In genomic region chr4:84948056-84948455, GRCh38 we compare ENCODE assay signal across 1 cellular context.
TF ChIP-seq lines count a peak whose summit lies in the region.

No MANE protein-coding gene starts in this region.

TF ChIP-seq in GM23338, 12 proteins besides CTCF, POLR2A, EP300 and RAD21 (continued from another document):
- no peak for TF ChIP-seq ZNF462 (CRISPR knock-in tag; IDR thresholded peaks at IDR 0.05)
- TF ChIP-seq, protein P1, sequence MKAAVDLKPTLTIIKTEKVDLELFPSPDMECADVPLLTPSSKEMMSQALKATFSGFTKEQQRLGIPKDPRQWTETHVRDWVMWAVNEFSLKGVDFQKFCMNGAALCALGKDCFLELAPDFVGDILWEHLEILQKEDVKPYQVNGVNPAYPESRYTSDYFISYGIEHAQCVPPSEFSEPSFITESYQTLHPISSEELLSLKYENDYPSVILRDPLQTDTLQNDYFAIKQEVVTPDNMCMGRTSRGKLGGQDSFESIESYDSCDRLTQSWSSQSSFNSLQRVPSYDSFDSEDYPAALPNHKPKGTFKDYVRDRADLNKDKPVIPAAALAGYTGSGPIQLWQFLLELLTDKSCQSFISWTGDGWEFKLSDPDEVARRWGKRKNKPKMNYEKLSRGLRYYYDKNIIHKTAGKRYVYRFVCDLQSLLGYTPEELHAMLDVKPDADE (IDR thresholded peaks at IDR 0.05): no peak
- TF ChIP-seq ZNF331 (CRISPR knock-in tag; IDR thresholded peaks at IDR 0.05; ENCODE audit: low read depth): no peak
- TF ChIP-seq CREB1 (CRISPR knock-in tag; IDR thresholded peaks at IDR 0.05; ENCODE audit: low read depth): no peak
- TF ChIP-seq POLR2AphosphoS5 (IDR thresholded peaks at IDR 0.05; ENCODE audit: low read depth): no peak
- TF ChIP-seq, protein P2, sequence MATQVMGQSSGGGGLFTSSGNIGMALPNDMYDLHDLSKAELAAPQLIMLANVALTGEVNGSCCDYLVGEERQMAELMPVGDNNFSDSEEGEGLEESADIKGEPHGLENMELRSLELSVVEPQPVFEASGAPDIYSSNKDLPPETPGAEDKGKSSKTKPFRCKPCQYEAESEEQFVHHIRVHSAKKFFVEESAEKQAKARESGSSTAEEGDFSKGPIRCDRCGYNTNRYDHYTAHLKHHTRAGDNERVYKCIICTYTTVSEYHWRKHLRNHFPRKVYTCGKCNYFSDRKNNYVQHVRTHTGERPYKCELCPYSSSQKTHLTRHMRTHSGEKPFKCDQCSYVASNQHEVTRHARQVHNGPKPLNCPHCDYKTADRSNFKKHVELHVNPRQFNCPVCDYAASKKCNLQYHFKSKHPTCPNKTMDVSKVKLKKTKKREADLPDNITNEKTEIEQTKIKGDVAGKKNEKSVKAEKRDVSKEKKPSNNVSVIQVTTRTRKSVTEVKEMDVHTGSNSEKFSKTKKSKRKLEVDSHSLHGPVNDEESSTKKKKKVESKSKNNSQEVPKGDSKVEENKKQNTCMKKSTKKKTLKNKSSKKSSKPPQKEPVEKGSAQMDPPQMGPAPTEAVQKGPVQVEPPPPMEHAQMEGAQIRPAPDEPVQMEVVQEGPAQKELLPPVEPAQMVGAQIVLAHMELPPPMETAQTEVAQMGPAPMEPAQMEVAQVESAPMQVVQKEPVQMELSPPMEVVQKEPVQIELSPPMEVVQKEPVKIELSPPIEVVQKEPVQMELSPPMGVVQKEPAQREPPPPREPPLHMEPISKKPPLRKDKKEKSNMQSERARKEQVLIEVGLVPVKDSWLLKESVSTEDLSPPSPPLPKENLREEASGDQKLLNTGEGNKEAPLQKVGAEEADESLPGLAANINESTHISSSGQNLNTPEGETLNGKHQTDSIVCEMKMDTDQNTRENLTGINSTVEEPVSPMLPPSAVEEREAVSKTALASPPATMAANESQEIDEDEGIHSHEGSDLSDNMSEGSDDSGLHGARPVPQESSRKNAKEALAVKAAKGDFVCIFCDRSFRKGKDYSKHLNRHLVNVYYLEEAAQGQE (IDR thresholded peaks at IDR 0.05; ENCODE audit: unreplicated experiment): no peak
- no peak for TF ChIP-seq NANOG (IDR thresholded peaks at IDR 0.05; ENCODE audit: borderline replicate concordance)
- TF ChIP-seq JUNB (IDR thresholded peaks at IDR 0.05; ENCODE audit: unreplicated experiment): no peak
